Comparison of ENCODE assay signal across 24 cellular contexts in genomic region chr1:2353215-2353906, GRCh38. TPM values are rescaled to one million over a fixed set of nuclear protein-coding genes. Genes with fewer than 3 reads are reported as not detected.
DNase-seq lines count a peak whose midpoint lies in the region; ATAC-seq, FAIRE-seq and TF ChIP-seq lines count a peak whose summit lies in the region.
"Had no signal": no experiment of that assay in that cellular context is flagged by ENCODE, and none has a peak within 500 bp of the region (broad histone marks: within the 10 kb centered on the region; RNA-seq: fewer than 3 reads in every experiment).

No MANE protein-coding gene starts in this region.

- peak; percentile 43 for FAIRE-seq in bronchial epithelial cell (lab: Jason Lieb, UNC)
- FAIRE-seq: A204.1, GM18507, islet of Langerhans had no signal

- intact Hi-C loops in posterior vena cava (cut with DNase I): no loop called here

- ATAC-seq in GM19328 (IDR thresholded peaks at IDR 0.05; ENCODE audit: unreplicated experiment) (no peak), HG03442 (IDR thresholded peaks at IDR 0.05; ENCODE audit: unreplicated experiment) (no peak)

- DNase-seq in BE2C: peak; percentile 5
- DNase-seq in bronchial epithelial cell (ENCODE audit: low read depth): no peak
- no peak for DNase-seq in right atrium auricular region (ENCODE audit: low spot score)
- DNase-seq in posterior vena cava (ENCODE audit: low spot score): peak; percentile 74
- DNase-seq in activated CD4-positive, alpha-beta memory T cell treated with anti-CD3 and anti-CD28 coated beads, Interleukin-2, amount 10 ng/mL, durations not matched to agents 7 days and 5 days: no peak
- DNase-seq in NCI-H2081 treated with DMSO at 0.1 percent for 48 hours (lab: John Stamatoyannopoulos, UW): no peak
- DNase-seq: activated CD4-positive, alpha-beta T cell treated with anti-CD3 and anti-CD28 coated beads, Interleukin-2, amount 50 U/mL, for 1 hour; activated effector memory CD4-positive, alpha-beta T cell treated with anti-CD3 and anti-CD28 coated beads, Interleukin-2, amount 50 U/mL, for 16 hours; foreskin keratinocyte; HFFc6; hypothalamus; MG63; naive B cell; NCI-H1436; NCI-H748 treated with DMSO at 0.1 percent for 48 hours; SHP77 treated with DMSO at 0.1 percent for 48 hours had no signal

- POLR2A ChIA-PET in activated CD4-positive, alpha-beta memory T cell treated with anti-CD3 and anti-CD28 coated beads, Interleukin-2, amount 10 ng/mL, durations not matched to agents 7 days and 5 days (lab: Charles Lee): no interaction called here

- no peaks in the 10 kb centered on the region for H3K36me3 ChIP-seq in BE2C
- no peaks in the 10 kb centered on the region for H3K36me3 ChIP-seq in bronchial epithelial cell (ENCODE audit: control insufficient read depth, insufficient read depth, low read length)
- no peaks in the 10 kb centered on the region for H3K36me3 ChIP-seq in right atrium auricular region
- H3K36me3 ChIP-seq: MG63, vagina had no signal

- H3K27ac ChIP-seq in right atrium auricular region: peak overlapping the region; percentile 45 to 60
- H3K27ac ChIP-seq: foreskin keratinocyte, HL-60, vagina had no signal

- H3K27me3 Mint-ChIP-seq in activated CD4-positive, alpha-beta memory T cell treated with anti-CD3 and anti-CD28 coated beads, Interleukin-2, amount 10 ng/mL, durations not matched to agents 7 days and 5 days: no peaks in the 10 kb centered on the region
- H3K27me3 Mint-ChIP-seq: IgD-negative memory B cell, naive B cell had no signal

- TF ChIP-seq CTCF in BE2C (IDR thresholded peaks at IDR 0.05; ENCODE audit: low read depth, low read length) (no peak), bronchial epithelial cell (IDR thresholded peaks at IDR 0.05; ENCODE audit: insufficient read depth, low read length, severe bottlenecking) (no peak), right atrium auricular region (IDR thresholded peaks at IDR 0.05) (no peak)

- H3K27ac Mint-ChIP-seq in activated CD4-positive, alpha-beta memory T cell treated with anti-CD3 and anti-CD28 coated beads, Interleukin-2, amount 10 ng/mL, durations not matched to agents 7 days and 5 days: no peak overlapping the region
- H3K27ac Mint-ChIP-seq: HFFc6, naive B cell had no signal

- no peaks in the 10 kb centered on the region for H3K9me3 ChIP-seq in BE2C
- H3K9me3 ChIP-seq in right atrium auricular region: no peaks in the 10 kb centered on the region
- H3K9me3 ChIP-seq: MG63, vagina had no signal

- H3K27me3 ChIP-seq in BE2C: no peaks in the 10 kb centered on the region
- H3K27me3 ChIP-seq in bronchial epithelial cell (ENCODE audit: control insufficient read depth, insufficient read depth, low read length): no peaks in the 10 kb centered on the region
- no peaks in the 10 kb centered on the region for H3K27me3 ChIP-seq in right atrium auricular region
- H3K27me3 ChIP-seq: MG63, vagina had no signal

- H3K4me1 ChIP-seq in BE2C (no peaks in the 10 kb centered on the region), right atrium auricular region (peaks cover 0 to 10% of the 10 kb centered on the region in 2 donors)
- H3K4me1 ChIP-seq: foreskin keratinocyte, vagina had no signal

- no peaks in the 10 kb centered on the region for H3K9me3 Mint-ChIP-seq in activated CD4-positive, alpha-beta memory T cell treated with anti-CD3 and anti-CD28 coated beads, Interleukin-2, amount 10 ng/mL, durations not matched to agents 7 days and 5 days
- H3K9me3 Mint-ChIP-seq: HFFc6, IgD-negative memory B cell, naive B cell had no signal

- no peaks in the 10 kb centered on the region for H3K36me3 Mint-ChIP-seq in activated CD4-positive, alpha-beta memory T cell treated with anti-CD3 and anti-CD28 coated beads, Interleukin-2, amount 10 ng/mL, durations not matched to agents 7 days and 5 days (ENCODE audit: low read depth)
- H3K36me3 Mint-ChIP-seq: IgD-negative memory B cell, naive B cell had no signal

- no peak overlapping the region for H3K4me3 Mint-ChIP-seq in activated CD4-positive, alpha-beta memory T cell treated with anti-CD3 and anti-CD28 coated beads, Interleukin-2, amount 10 ng/mL, durations not matched to agents 7 days and 5 days
- H3K4me3 Mint-ChIP-seq: HFFc6, IgD-negative memory B cell, naive B cell had no signal

- CTCF ChIA-PET in activated CD4-positive, alpha-beta memory T cell treated with anti-CD3 and anti-CD28 coated beads, Interleukin-2, amount 10 ng/mL, durations not matched to agents 7 days and 5 days (lab: Charles Lee): no interaction called here

- no peaks in the 10 kb centered on the region for H3K4me1 Mint-ChIP-seq in activated CD4-positive, alpha-beta memory T cell treated with anti-CD3 and anti-CD28 coated beads, Interleukin-2, amount 10 ng/mL, durations not matched to agents 7 days and 5 days

- H3K4me3 ChIP-seq in BE2C (ENCODE audit: low read depth, low read length) (no peak overlapping the region), bronchial epithelial cell (ENCODE audit: low read depth, low read length) (no peak overlapping the region), right atrium auricular region (no peak overlapping the region)
- H3K4me3 ChIP-seq: MG63, vagina had no signal

RNA-seq across cellular contexts. Expression of gene MORN1, which starts 38.0 kb away (rescaled TPM):
- 4.4 TPM for polyA plus RNA-seq in BE2C (2012; ENCODE audit: insufficient read depth, insufficient read length, low read depth)
- 5.5 and 10.6 TPM in 2 replicates for total RNA-seq in bronchial epithelial cell
- 1 to 10 TPM; 2.2 to 3.8 TPM for total RNA-seq in right atrium auricular region
- 1 to 10 TPM; 3.8 to 5.5 TPM for total RNA-seq in posterior vena cava
- total RNA-seq in activated CD4-positive, alpha-beta memory T cell treated with anti-CD3 and anti-CD28 coated beads, Interleukin-2, amount 10 ng/mL, durations not matched to agents 7 days and 5 days: 1 to 10 TPM; 6.2 to 6.3 TPM

RNA-seq across cellular contexts. Expression of gene RER1, which starts 38.3 kb away (rescaled TPM):
- polyA plus RNA-seq in BE2C (2012; ENCODE audit: insufficient read depth, insufficient read length, low read depth): 113 TPM
- total RNA-seq in bronchial epithelial cell (94.8 and 104 TPM in 2 replicates), right atrium auricular region (10 to 100 TPM; 38.8 to 47.2 TPM), posterior vena cava (100 to 1,000 TPM in 1 of 2 donors, 10 to 100 TPM in 1; 93.7 to 101 TPM)
- total RNA-seq in activated CD4-positive, alpha-beta memory T cell treated with anti-CD3 and anti-CD28 coated beads, Interleukin-2, amount 10 ng/mL, durations not matched to agents 7 days and 5 days: 100 to 1,000 TPM; 151 to 160 TPM

RNA-seq across cellular contexts. Expression of gene PEX10, which starts 59.0 kb away (rescaled TPM):
- polyA plus RNA-seq in BE2C (2012; ENCODE audit: insufficient read depth, insufficient read length, low read depth): 21.7 TPM
- total RNA-seq in bronchial epithelial cell (30.0 and 35.7 TPM in 2 replicates), right atrium auricular region (10 to 100 TPM; 16.2 to 17.4 TPM), posterior vena cava (10 to 100 TPM; 10.9 to 13.1 TPM)
- total RNA-seq in activated CD4-positive, alpha-beta memory T cell treated with anti-CD3 and anti-CD28 coated beads, Interleukin-2, amount 10 ng/mL, durations not matched to agents 7 days and 5 days: 1 to 10 TPM; 6.8 to 9.5 TPM

Comparison
In these comparisons a context has a peak if more than half of its experiments do, and no peak if none do; other contexts are left out.
1. DNase-seq: peak in BE2C (single experiment) and posterior vena cava (single experiment); none in bronchial epithelial cell (single experiment), right atrium auricular region (single experiment), activated CD4-positive, alpha-beta memory T cell treated with anti-CD3 and anti-CD28 coated beads, Interleukin-2, amount 10 ng/mL, durations not matched to agents 7 days and 5 days (single experiment) and NCI-H2081 treated with DMSO at 0.1 percent for 48 hours (single experiment).